Comparison of ENCODE assay signal across 11 cellular contexts in genomic region chr15:55281517-55282227, GRCh38. TPM values are rescaled to one million over a fixed set of nuclear protein-coding genes. Genes with fewer than 3 reads are reported as not detected.
DNase-seq lines count a peak whose midpoint lies in the region; ATAC-seq and TF ChIP-seq lines count a peak whose summit lies in the region.
"Had no signal": no experiment of that assay in that cellular context is flagged by ENCODE, and none has a peak within 500 bp of the region (broad histone marks: within the 10 kb centered on the region; RNA-seq: fewer than 3 reads in every experiment).

No MANE protein-coding gene starts in this region.

- H3K4me3 ChIP-seq in AG10803 (ENCODE audit: low read length) (no peak overlapping the region), HEK293 (ENCODE audit: low read depth, low read length) (no peak overlapping the region), left lung (no peak overlapping the region)

- POLR2A ChIA-PET in HEK293 (lab: Yijun Ruan, JAX): interaction anchor here (0.5 kb wide), 1 partner anchor 118 kb away, joined by 5 read pairs; no protein-coding TSS in a partner anchor
- POLR2A ChIA-PET in activated naive CD8-positive, alpha-beta T cell treated with anti-CD3 and anti-CD28 coated beads, Interleukin-2, amount 10 ng/mL, durations not matched to agents 7 days and 5 days (lab: Charles Lee): interaction anchor here (1.1 to 1.4 kb wide), 2 partner anchors 12 to 14 kb away, joined by 4 to 5 read pairs; no protein-coding TSS in a partner anchor
- POLR2A ChIA-PET in WTC11 (lab: Charles Lee): no interaction called here

- ATAC-seq in activated naive CD8-positive, alpha-beta T cell treated with anti-CD3 and anti-CD28 coated beads, Interleukin-2, amount 10 ng/mL, durations not matched to agents 7 days and 5 days (ENCODE audit: low read depth): no peak
- ATAC-seq in left lung: no peak
- ATAC-seq in WTC11: no peak

- H3K27me3 Mint-ChIP-seq in activated naive CD8-positive, alpha-beta T cell treated with anti-CD3 and anti-CD28 coated beads, Interleukin-2, amount 10 ng/mL, durations not matched to agents 7 days and 5 days: no peaks in the 10 kb centered on the region
- no peaks in the 10 kb centered on the region for H3K27me3 Mint-ChIP-seq in WTC11 (ENCODE audit: low read depth)

- no peaks in the 10 kb centered on the region for H3K9me3 Mint-ChIP-seq in activated naive CD8-positive, alpha-beta T cell treated with anti-CD3 and anti-CD28 coated beads, Interleukin-2, amount 10 ng/mL, durations not matched to agents 7 days and 5 days
- H3K9me3 Mint-ChIP-seq in WTC11: no peaks in the 10 kb centered on the region

- no peaks in the 10 kb centered on the region for H3K27me3 ChIP-seq in left lung

- intact Hi-C loops in left lung (cut with DNase I): no loop called here

- peaks cover 22% of the 10 kb centered on the region for H3K36me3 Mint-ChIP-seq in activated naive CD8-positive, alpha-beta T cell treated with anti-CD3 and anti-CD28 coated beads, Interleukin-2, amount 10 ng/mL, durations not matched to agents 7 days and 5 days
- H3K36me3 Mint-ChIP-seq in WTC11: no peaks in the 10 kb centered on the region

- TF ChIP-seq CTCF in AG10803 (conservative IDR thresholded peaks at IDR 0.05; ENCODE audit: low read length): peak; percentile 20; the same call in 1 of the 2 replicates
- TF ChIP-seq CTCF in HEK293 (tag by site-specific recombination; IDR thresholded peaks at IDR 0.05): no peak
- TF ChIP-seq CTCF in left lung (IDR thresholded peaks at IDR 0.05): no peak
- TF ChIP-seq CTCF in WTC11 (IDR thresholded peaks at IDR 0.05): no peak

- peak overlapping the region; percentile 92 for H3K27ac Mint-ChIP-seq in activated naive CD8-positive, alpha-beta T cell treated with anti-CD3 and anti-CD28 coated beads, Interleukin-2, amount 10 ng/mL, durations not matched to agents 7 days and 5 days
- no peak overlapping the region for H3K27ac Mint-ChIP-seq in WTC11

- H3K27ac ChIP-seq in HEK293 (ENCODE audit: extremely low read depth, low read depth, low read length) (0 out of 2 replicates have a peak overlapping the region, but pooled peaks have one; percentile 11), left lung (peak overlapping the region; percentile 75 to 82)

- no peaks in the 10 kb centered on the region for H3K9me3 ChIP-seq in HEK293 (ENCODE audit: control insufficient read depth, insufficient read depth, low read depth, low read length)
- no peaks in the 10 kb centered on the region for H3K9me3 ChIP-seq in left lung

- DNase-seq in AG10803 (ENCODE audit: low read depth) (no peak), left lung (no peak), NCI-H2171 treated with DMSO at 0.1 percent for 48 hours (lab: John Stamatoyannopoulos, UW) (no peak), NCI-H526 treated with DMSO at 0.1 percent for 48 hours (lab: John Stamatoyannopoulos, UW) (no peak), WTC11 (ENCODE audit: low spot score) (no peak)
- DNase-seq in activated naive CD8-positive, alpha-beta T cell treated with anti-CD3 and anti-CD28 coated beads, Interleukin-2, amount 10 ng/mL, durations not matched to agents 7 days and 5 days: no peak
- no peak for DNase-seq in activated CD8-positive, alpha-beta memory T cell treated with anti-CD3 and anti-CD28 coated beads for 24 hours
- DNase-seq: activated effector memory CD4-positive, alpha-beta T cell treated with Interleukin-2 at 50 U/mL for 16 hours; NCI-H1417 treated with DMSO at 0.1 percent for 48 hours; T1000 had no signal

- peaks cover 90% of the 10 kb centered on the region for H3K4me1 Mint-ChIP-seq in activated naive CD8-positive, alpha-beta T cell treated with anti-CD3 and anti-CD28 coated beads, Interleukin-2, amount 10 ng/mL, durations not matched to agents 7 days and 5 days
- H3K4me1 Mint-ChIP-seq in WTC11: 0 out of 2 replicates have a peak, but pooled peaks cover 5% of the 10 kb centered on the region

- peaks cover 6% of the 10 kb centered on the region for H3K4me1 ChIP-seq in HEK293 (ENCODE audit: control insufficient read depth, insufficient read depth, low read length)
- H3K4me1 ChIP-seq in left lung: peaks cover 39 to 98% of the 10 kb centered on the region in 2 donors

- H3K4me3 Mint-ChIP-seq in activated naive CD8-positive, alpha-beta T cell treated with anti-CD3 and anti-CD28 coated beads, Interleukin-2, amount 10 ng/mL, durations not matched to agents 7 days and 5 days: peak overlapping the region; percentile 20
- H3K4me3 Mint-ChIP-seq in WTC11: no peak overlapping the region

- CTCF ChIA-PET in HEK293 (lab: Yijun Ruan, JAX): interaction anchor here (0.6 to 1.2 kb wide), 3 partner anchors 41 to 538 kb away, joined by 3 to 4 read pairs (median 3); no protein-coding TSS in a partner anchor
- CTCF ChIA-PET in WTC11 (lab: Charles Lee): no interaction called here

- no peaks in the 10 kb centered on the region for H3K36me3 ChIP-seq in HEK293 (ENCODE audit: control insufficient read depth in 2 of 2, insufficient read depth in 1 of 2, low read length in 2 of 2)
- no peaks in the 10 kb centered on the region for H3K36me3 ChIP-seq in left lung

TF ChIP-seq in HEK293, 187 proteins besides CTCF, POLR2A, EP300 and RAD21 (continues in another document):
- TF ChIP-seq GLI2 (tag by site-specific recombination; IDR thresholded peaks at IDR 0.05; ENCODE audit: borderline replicate concordance, low read depth): no peak
- TF ChIP-seq ZNF645 (tag by site-specific recombination; IDR thresholded peaks at IDR 0.05): no peak
- no peak for TF ChIP-seq ZNF785 (tag by site-specific recombination; IDR thresholded peaks at IDR 0.05)
- TF ChIP-seq BCL6B (tag by site-specific recombination; IDR thresholded peaks at IDR 0.05): no peak
- no peak for TF ChIP-seq ZNF423 (tag by site-specific recombination; IDR thresholded peaks at IDR 0.05)
- no peak for TF ChIP-seq ZNF146 (tag by site-specific recombination; IDR thresholded peaks at IDR 0.05)

TF ChIP-seq in WTC11, 78 proteins besides CTCF, POLR2A, EP300 and RAD21:
- no peak for TF ChIP-seq TEAD1 (CRISPR knock-in tag; IDR thresholded peaks at IDR 0.05)
- no peak for TF ChIP-seq HMGA2 (CRISPR knock-in tag; IDR thresholded peaks at IDR 0.05)
- TF ChIP-seq, protein P1, sequence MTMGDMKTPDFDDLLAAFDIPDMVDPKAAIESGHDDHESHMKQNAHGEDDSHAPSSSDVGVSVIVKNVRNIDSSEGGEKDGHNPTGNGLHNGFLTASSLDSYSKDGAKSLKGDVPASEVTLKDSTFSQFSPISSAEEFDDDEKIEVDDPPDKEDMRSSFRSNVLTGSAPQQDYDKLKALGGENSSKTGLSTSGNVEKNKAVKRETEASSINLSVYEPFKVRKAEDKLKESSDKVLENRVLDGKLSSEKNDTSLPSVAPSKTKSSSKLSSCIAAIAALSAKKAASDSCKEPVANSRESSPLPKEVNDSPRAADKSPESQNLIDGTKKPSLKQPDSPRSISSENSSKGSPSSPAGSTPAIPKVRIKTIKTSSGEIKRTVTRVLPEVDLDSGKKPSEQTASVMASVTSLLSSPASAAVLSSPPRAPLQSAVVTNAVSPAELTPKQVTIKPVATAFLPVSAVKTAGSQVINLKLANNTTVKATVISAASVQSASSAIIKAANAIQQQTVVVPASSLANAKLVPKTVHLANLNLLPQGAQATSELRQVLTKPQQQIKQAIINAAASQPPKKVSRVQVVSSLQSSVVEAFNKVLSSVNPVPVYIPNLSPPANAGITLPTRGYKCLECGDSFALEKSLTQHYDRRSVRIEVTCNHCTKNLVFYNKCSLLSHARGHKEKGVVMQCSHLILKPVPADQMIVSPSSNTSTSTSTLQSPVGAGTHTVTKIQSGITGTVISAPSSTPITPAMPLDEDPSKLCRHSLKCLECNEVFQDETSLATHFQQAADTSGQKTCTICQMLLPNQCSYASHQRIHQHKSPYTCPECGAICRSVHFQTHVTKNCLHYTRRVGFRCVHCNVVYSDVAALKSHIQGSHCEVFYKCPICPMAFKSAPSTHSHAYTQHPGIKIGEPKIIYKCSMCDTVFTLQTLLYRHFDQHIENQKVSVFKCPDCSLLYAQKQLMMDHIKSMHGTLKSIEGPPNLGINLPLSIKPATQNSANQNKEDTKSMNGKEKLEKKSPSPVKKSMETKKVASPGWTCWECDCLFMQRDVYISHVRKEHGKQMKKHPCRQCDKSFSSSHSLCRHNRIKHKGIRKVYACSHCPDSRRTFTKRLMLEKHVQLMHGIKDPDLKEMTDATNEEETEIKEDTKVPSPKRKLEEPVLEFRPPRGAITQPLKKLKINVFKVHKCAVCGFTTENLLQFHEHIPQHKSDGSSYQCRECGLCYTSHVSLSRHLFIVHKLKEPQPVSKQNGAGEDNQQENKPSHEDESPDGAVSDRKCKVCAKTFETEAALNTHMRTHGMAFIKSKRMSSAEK (CRISPR knock-in tag; IDR thresholded peaks at IDR 0.05; ENCODE audit: borderline replicate concordance): no peak
- no peak for TF ChIP-seq ELF4 (CRISPR knock-in tag; IDR thresholded peaks at IDR 0.05; ENCODE audit: low read depth)
- TF ChIP-seq MLX (CRISPR knock-in tag; IDR thresholded peaks at IDR 0.05): no peak
TF ChIP-seq in WTC11: peak in this region for 0.

RNA-seq across cellular contexts. Expression of gene RAB27A, which starts 7.9 kb away (rescaled TPM):
- 10 to 100 TPM; 80.1 to 87.3 TPM for total RNA-seq in activated naive CD8-positive, alpha-beta T cell treated with anti-CD3 and anti-CD28 coated beads, Interleukin-2, amount 10 ng/mL, durations not matched to agents 7 days and 5 days
- 10 to 100 TPM; 58.1 to 85.7 TPM for total RNA-seq in left lung
- 4.7 to 8.0 TPM (median 7.3 TPM) in 3 replicates for total RNA-seq in WTC11 (2021)

RNA-seq across cellular contexts. Expression of gene PIGBOS1, which starts 37.3 kb away (rescaled TPM):
- 10 to 100 TPM; 10.3 to 13.8 TPM for total RNA-seq in activated naive CD8-positive, alpha-beta T cell treated with anti-CD3 and anti-CD28 coated beads, Interleukin-2, amount 10 ng/mL, durations not matched to agents 7 days and 5 days
- total RNA-seq in left lung (10 to 100 TPM in 1 of 2 donors, 1 to 10 TPM in 1; 9.8 to 12.7 TPM), WTC11 (2021) (11.2 to 13.0 TPM (median 11.9 TPM) in 3 replicates)

RNA-seq across cellular contexts. Expression of gene PIGB, which starts 37.4 kb away (rescaled TPM):
- 10 to 100 TPM; 17.6 to 26.1 TPM for total RNA-seq in activated naive CD8-positive, alpha-beta T cell treated with anti-CD3 and anti-CD28 coated beads, Interleukin-2, amount 10 ng/mL, durations not matched to agents 7 days and 5 days
- total RNA-seq in left lung (10 to 100 TPM; 13.6 to 17.6 TPM), WTC11 (2021) (5.2 to 8.7 TPM (median 6.9 TPM) in 3 replicates)
